12 cellular contexts compared by ENCODE assay signal in the genomic region with DNA sequence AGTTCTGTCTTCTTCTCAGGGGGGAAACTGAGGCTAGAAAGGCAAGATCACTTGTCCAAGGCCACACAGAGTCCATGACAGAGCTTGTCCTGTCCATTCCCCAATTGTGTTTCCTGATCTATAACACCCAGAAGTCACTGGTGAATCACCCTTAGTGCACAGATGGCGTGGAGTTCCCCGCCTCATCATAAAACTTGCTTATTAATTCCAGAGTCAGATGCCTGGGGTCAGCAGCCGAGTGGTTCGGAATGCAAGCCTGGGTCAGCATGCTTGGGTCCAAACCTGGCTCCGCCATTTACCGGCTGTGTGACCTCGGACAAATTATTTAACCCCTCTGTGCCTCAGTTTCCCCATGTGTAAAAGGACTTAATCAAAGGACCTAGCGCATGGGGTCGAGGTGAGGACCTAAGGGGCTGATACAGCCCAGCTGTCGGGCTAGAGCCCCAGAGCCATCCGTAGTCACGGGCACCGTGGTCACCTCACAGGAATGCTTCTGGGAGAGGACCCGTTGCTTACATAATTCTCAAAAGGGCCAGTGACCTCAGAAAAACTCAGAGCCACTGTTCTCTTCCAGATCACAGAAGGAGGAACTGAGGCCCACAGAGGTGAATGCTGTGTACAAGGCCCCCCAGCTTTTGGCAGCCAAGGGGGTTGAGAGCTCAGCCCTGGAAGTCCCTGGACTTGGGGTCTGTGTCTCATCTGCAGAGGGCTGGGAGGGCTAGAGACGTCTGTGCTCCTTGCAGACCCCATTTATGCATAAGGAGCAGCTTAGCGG. TPM values are rescaled to one million over a fixed set of nuclear protein-coding genes. Genes with fewer than 3 reads are reported as not detected.
DNase-seq lines count a peak whose midpoint lies in the region; ATAC-seq, FAIRE-seq and TF ChIP-seq lines count a peak whose summit lies in the region.
"Had no signal": no experiment of that assay in that cellular context is flagged by ENCODE, and none has a peak within 500 bp of the region (broad histone marks: within the 10 kb centered on the region; RNA-seq: fewer than 3 reads in every experiment).

No MANE protein-coding gene starts in this region.

- H3K4me3 ChIP-seq in AG10803 (ENCODE audit: low read length) (no peak overlapping the region), keratinocyte (ENCODE audit: control insufficient read depth in 2 of 3, extremely low read depth in 1 of 3, insufficient read depth in 2 of 3, low read depth in 1 of 3, low read length in 3 of 3) (peak overlapping the region in 1 of 3 experiments; percentile 7), A673 (ENCODE audit: low read depth, low read length, poor library complexity, severe bottlenecking) (no peak overlapping the region), lower lobe of right lung (no peak overlapping the region)

- DNase-seq in AG10803 (ENCODE audit: low read depth) (peak; percentile 14), Calu3 (no peak), activated B cell treated with CpG ODN at 0.5 μM for 24 hours (no peak), keratinocyte (ENCODE audit: low read depth, low spot score) (peak; percentile 42), NCI-H345 treated with DMSO at 0.1 percent for 48 hours (lab: John Stamatoyannopoulos, UW; ENCODE audit: unreplicated experiment) (no peak), A673 (ENCODE audit: low spot score) (no peak), lower lobe of right lung (no peak), HK-2 (ENCODE audit: unreplicated experiment) (no peak)

- no TSS peak for BruUV-seq in Calu3 (replicated peaks; lab: Mats Ljungman, UMichigan)
- no TSS peak for BruUV-seq in A673 (replicated peaks; lab: Mats Ljungman, UMichigan)

- H3K9me1 ChIP-seq in keratinocyte (ENCODE audit: control insufficient read depth, extremely low read depth, insufficient read depth, low read length), result no peaks in the 10 kb centered on the region

- intact Hi-C loops in Calu3 (cut with micrococcal nuclease; ENCODE audit: unreplicated experiment) (loop anchor here (2.0 kb wide), 2 partner anchors 465 to 587 kb away; no protein-coding TSS in a partner anchor), activated B cell treated with CpG ODN at 0.5 μM for 24 hours (cut with micrococcal nuclease) (loop anchor here (1.0 to 10.0 kb wide), 5 partner anchors 33 to 1503 kb away; no protein-coding TSS in a partner anchor), A673 (cut with micrococcal nuclease; ENCODE audit: unreplicated experiment) (loop anchor here (10.0 kb wide), 1 partner anchor 553 kb away; no protein-coding TSS in a partner anchor), lower lobe of right lung (cut with DNase I) (no loop called here)

- H3K27me3 ChIP-seq in keratinocyte (ENCODE audit: control insufficient read depth, extremely low read depth, insufficient read depth, low read length) (peaks cover 9% of the 10 kb centered on the region), A673 (replicated peaks; ENCODE audit: insufficient read depth, low read depth, low read length, poor library complexity) (no peaks in the 10 kb centered on the region), lower lobe of right lung (ENCODE audit: low read depth) (no peaks in the 10 kb centered on the region)

- no peak for TF ChIP-seq CTCF in AG10803 (conservative IDR thresholded peaks at IDR 0.05; ENCODE audit: low read length)
- TF ChIP-seq CTCF in Calu3 (IDR thresholded peaks at IDR 0.05; ENCODE audit: unreplicated experiment), result no peak
- no peak for TF ChIP-seq CTCF in activated B cell treated with CpG ODN at 0.5 μM for 24 hours (IDR thresholded peaks at IDR 0.05)
- no peak for TF ChIP-seq CTCF in keratinocyte (optimal IDR thresholded peaks at IDR 0.05 in 1 of 3, IDR thresholded peaks at IDR 0.05 in 1 of 3, conservative IDR thresholded peaks at IDR 0.05 in 1 of 3; ENCODE audit: extremely low read depth in 1 of 3, insufficient read depth in 2 of 3, low read length in 3 of 3)
- no peak for TF ChIP-seq CTCF in A673 (conservative IDR thresholded peaks at IDR 0.05; ENCODE audit: low read depth, low read length)
- no peak for TF ChIP-seq CTCF in lower lobe of right lung (IDR thresholded peaks at IDR 0.05)

- H3K27me3 Mint-ChIP-seq in Calu3 (ENCODE audit: unreplicated experiment) (no peaks in the 10 kb centered on the region), activated B cell treated with CpG ODN at 0.5 μM for 24 hours (no peaks in the 10 kb centered on the region)

- dilution Hi-C loops in keratinocyte (cut with MboI; ENCODE audit: extremely low pct_ligation_motif_present, low sequenced_read_pairs), result loop anchor here (25.0 kb wide), 1 partner anchor 566 kb away; no protein-coding TSS in a partner anchor

- ATAC-seq in activated B cell treated with CpG ODN at 0.5 μM for 24 hours (ENCODE audit: low read depth) (no peak), lower lobe of right lung (no peak)

- H3K4me1 Mint-ChIP-seq in Calu3 (ENCODE audit: low read depth, unreplicated experiment) (peaks cover 52% of the 10 kb centered on the region), activated B cell treated with CpG ODN at 0.5 μM for 24 hours (peaks cover 69% of the 10 kb centered on the region)

- H4K20me1 ChIP-seq in keratinocyte (ENCODE audit: control insufficient read depth, extremely low read depth, insufficient read depth, low read length), result no peaks in the 10 kb centered on the region

- H3K36me3 Mint-ChIP-seq in Calu3 (ENCODE audit: insufficient read depth, unreplicated experiment), result peaks cover 17% of the 10 kb centered on the region
- H3K36me3 Mint-ChIP-seq in activated B cell treated with CpG ODN at 0.5 μM for 24 hours (ENCODE audit: low read depth), result peaks cover 31% of the 10 kb centered on the region

- peak overlapping the region; percentile 39 for H3K9ac ChIP-seq in keratinocyte (ENCODE audit: control insufficient read depth, extremely low read depth, insufficient read depth, low read length)

- no peaks in the 10 kb centered on the region for H3K79me2 ChIP-seq in keratinocyte (ENCODE audit: control insufficient read depth, insufficient read depth, low read length)

- H3K36me3 ChIP-seq in keratinocyte (ENCODE audit: control insufficient read depth in 2 of 2, extremely low read depth in 1 of 2, insufficient read depth in 2 of 2, low read length in 2 of 2), result no peaks in the 10 kb centered on the region
- no peaks in the 10 kb centered on the region for H3K36me3 ChIP-seq in A673 (ENCODE audit: insufficient read depth, low read length, poor library complexity, severe bottlenecking)
- H3K36me3 ChIP-seq in lower lobe of right lung, result no peaks in the 10 kb centered on the region
- H3K36me3 ChIP-seq: suprapubic skin had no signal

- H3K27ac ChIP-seq in keratinocyte (ENCODE audit: control insufficient read depth, insufficient read depth, low read length) (no peak overlapping the region), A673 (ENCODE audit: low read depth, low read length, poor library complexity, severe bottlenecking) (no peak overlapping the region), lower lobe of right lung (no peak overlapping the region)
- H3K27ac ChIP-seq: suprapubic skin had no signal

- no peak overlapping the region for H2AFZ ChIP-seq in keratinocyte (ENCODE audit: control insufficient read depth, low read length)

- H3K27ac Mint-ChIP-seq in Calu3 (ENCODE audit: unreplicated experiment), result peak overlapping the region; percentile 40
- H3K27ac Mint-ChIP-seq in activated B cell treated with CpG ODN at 0.5 μM for 24 hours, result peak overlapping the region; percentile 94

- CTCF ChIA-PET in Calu3 (lab: Charles Lee) (interaction anchor here (0.5 to 2.3 kb wide), 11 partner anchors 22 to 702 kb away, joined by 3 to 21 read pairs (median 7); a partner anchor contains a TSS), activated B cell treated with CpG ODN at 0.5 μM for 24 hours (lab: Charles Lee) (interaction anchor here (0.7 to 3.0 kb wide), 9 partner anchors 8 to 558 kb away, joined by 3 to 29 read pairs (median 8); a partner anchor contains a TSS), A673 (lab: Charles Lee) (interaction anchor here (0.7 kb wide), 1 partner anchor 558 kb away, joined by 4 read pairs; no protein-coding TSS in a partner anchor)

- H3K4me3 Mint-ChIP-seq in Calu3 (ENCODE audit: low read depth, unreplicated experiment), result peak overlapping the region; percentile 4
- H3K4me3 Mint-ChIP-seq in activated B cell treated with CpG ODN at 0.5 μM for 24 hours, result peak overlapping the region; percentile 84

- peaks cover 32% of the 10 kb centered on the region for H3K4me1 ChIP-seq in keratinocyte (ENCODE audit: control insufficient read depth, extremely low read depth, insufficient read depth, low read length)
- H3K4me1 ChIP-seq in A673 (ENCODE audit: insufficient read depth, low read length, poor library complexity, severe bottlenecking), result no peaks in the 10 kb centered on the region
- H3K4me1 ChIP-seq in lower lobe of right lung, result peaks cover 20% of the 10 kb centered on the region

- peaks cover 3% of the 10 kb centered on the region for H3K9me3 Mint-ChIP-seq in Calu3 (ENCODE audit: low read depth, unreplicated experiment)
- H3K9me3 Mint-ChIP-seq in activated B cell treated with CpG ODN at 0.5 μM for 24 hours, result peaks cover 5% of the 10 kb centered on the region

- FAIRE-seq in keratinocyte (lab: Jason Lieb, UNC), result no peak
- FAIRE-seq: frontal cortex had no signal

- H3K9me3 ChIP-seq in keratinocyte (ENCODE audit: control insufficient read depth, low read depth, low read length) (peaks cover 2% of the 10 kb centered on the region), A673 (ENCODE audit: low read depth, low read length, poor library complexity, severe bottlenecking) (no peaks in the 10 kb centered on the region), lower lobe of right lung (no peaks in the 10 kb centered on the region)
- H3K9me3 ChIP-seq: suprapubic skin had no signal

- POLR2A ChIA-PET in activated B cell treated with CpG ODN at 0.5 μM for 24 hours (lab: Charles Lee), result interaction anchor here (0.5 to 4.9 kb wide), 9 partner anchors 7 to 231 kb away, joined by 5 to 188 read pairs (median 33); a partner anchor contains a TSS
- POLR2A ChIA-PET in A673 (lab: Charles Lee; ENCODE audit: low non-redundant PET), result no interaction called here

- peak overlapping the region; percentile 78 for H3K4me2 ChIP-seq in keratinocyte (ENCODE audit: control insufficient read depth, extremely low read depth, insufficient read depth, low read depth, low read length)

RNA-seq across cellular contexts. Expression of a gene that starts 1.4 kb away (rescaled TPM):
- 2.9 and 12.5 TPM in 2 replicates for total RNA-seq in Calu3 (2022)
- 16.5 and 17.8 TPM in 2 replicates for total RNA-seq in activated B cell treated with CpG ODN at 0.5 μM for 24 hours
- polyA plus RNA-seq in keratinocyte, result 0.08 TPM in 1 of 3 replicates, not detected in the others
- polyA plus RNA-seq in keratinocyte (2011; ENCODE audit: low read depth), result not detected
- polyA plus RNA-seq in keratinocyte (2011; cell fraction: cytosol; rRNA removed), result not detected in 2 replicates
- polyA plus RNA-seq in keratinocyte (2011; cell fraction: nucleus; rRNA removed), result 0.14 and 0.20 TPM in 2 replicates
- not detected in 2 replicates for polyA plus RNA-seq in keratinocyte (2012; ENCODE audit: low replicate concordance)
- not detected in 3 replicates for polyA minus RNA-seq in keratinocyte
- not detected for polyA minus RNA-seq in keratinocyte (2011; cell fraction: cytosol; rRNA and poly(A)+ RNA removed)
- 0.16 TPM in 1 of 2 replicates, not detected in the other for polyA minus RNA-seq in keratinocyte (2011; cell fraction: nucleus; rRNA and poly(A)+ RNA removed)
- total RNA-seq in A673 (2021), result not detected in 2 replicates
- 5.8 TPM for total RNA-seq in lower lobe of right lung
- total RNA-seq: dermis microvascular lymphatic vessel endothelial cell, frontal cortex, kidney epithelial cell had no signal

Comparison
In these comparisons a context has a peak if more than half of its experiments do, and no peak if none do; other contexts are left out.
1. DNase-seq: peak in AG10803 (single experiment) and keratinocyte (single experiment); none in Calu3 (single experiment), activated B cell treated with CpG ODN at 0.5 μM for 24 hours (single experiment), NCI-H345 treated with DMSO at 0.1 percent for 48 hours (single experiment), A673 (single experiment), lower lobe of right lung (single experiment) and HK-2 (single experiment).